ENCODE assay signal across 24 cellular contexts in genomic region chr4:23423540-23423939, GRCh38.
"Had no signal": no experiment of that assay in that cellular context is flagged by ENCODE, and none has a peak within 500 bp of the region (broad histone marks: within the 10 kb centered on the region; RNA-seq: fewer than 3 reads in every experiment).

No MANE protein-coding gene starts in this region.

- H3K27ac Mint-ChIP-seq: activated B cell treated with CpG ODN at 0.5 μM for 24 hours; activated CD4-positive, alpha-beta T cell treated with anti-CD3 and anti-CD28 coated beads, Interleukin-2, amount 10 ng/mL, durations not matched to agents 24 days and 14 days; activated CD8-positive, alpha-beta memory T cell treated with anti-CD3 and anti-CD28 coated beads, Interleukin-2, amount 10 ng/mL, durations not matched to agents 7 days and 5 days; activated naive CD4-positive, alpha-beta T cell treated with anti-CD3 and anti-CD28 coated beads, Interleukin-2, amount 50 U/mL, for 24 hours; activated T-cell treated with anti-CD3 and anti-CD28 coated beads, Interleukin-2, amount 50 U/mL, for 24 hours; activated T-helper 1 cell treated with anti-CD3 and anti-CD28 coated beads, Interleukin-12 subunit alpha, Interleukin-12 subunit beta, Interleukin-2, Interleukin-4 antibody, amounts not matched to agents 30 ng/mL and 10 ng/mL and 1 ng/mL, durations not matched to agents 14 hours and 24 hours and 36 hours; T-helper 17 cell had no signal

- H3K27me3 Mint-ChIP-seq: activated B cell treated with CpG ODN at 0.5 μM for 24 hours; activated CD4-positive, alpha-beta T cell treated with anti-CD3 and anti-CD28 coated beads, Interleukin-2, amount 10 ng/mL, durations not matched to agents 24 days and 14 days; activated CD8-positive, alpha-beta memory T cell treated with anti-CD3 and anti-CD28 coated beads, Interleukin-2, amount 10 ng/mL, durations not matched to agents 7 days and 5 days; activated T-cell treated with anti-CD3 and anti-CD28 coated beads, Interleukin-2, amount 50 U/mL, for 24 hours; T-helper 17 cell had no signal

- H3K9me3 Mint-ChIP-seq: activated CD4-positive, alpha-beta T cell treated with anti-CD3 and anti-CD28 coated beads, Interleukin-2, amount 10 ng/mL, durations not matched to agents 24 days and 14 days had no signal

- H3K4me3 Mint-ChIP-seq: activated B cell treated with CpG ODN at 0.5 μM for 24 hours; activated CD4-positive, alpha-beta T cell treated with anti-CD3 and anti-CD28 coated beads, Interleukin-2, amount 10 ng/mL, durations not matched to agents 24 days and 14 days; activated CD8-positive, alpha-beta memory T cell treated with anti-CD3 and anti-CD28 coated beads, Interleukin-2, amount 10 ng/mL, durations not matched to agents 7 days and 5 days; activated naive CD4-positive, alpha-beta T cell treated with anti-CD3 and anti-CD28 coated beads, Interleukin-2, amount 50 U/mL, for 24 hours; activated T-cell treated with anti-CD3 and anti-CD28 coated beads, Interleukin-2, amount 50 U/mL, for 24 hours; activated T-helper 1 cell treated with anti-CD3 and anti-CD28 coated beads, Interleukin-12 subunit alpha, Interleukin-12 subunit beta, Interleukin-2, Interleukin-4 antibody, amounts not matched to agents 30 ng/mL and 10 ng/mL and 1 ng/mL, durations not matched to agents 14 hours and 24 hours and 36 hours; T-helper 17 cell had no signal

- ATAC-seq: activated CD8-positive, alpha-beta memory T cell treated with anti-CD3 and anti-CD28 coated beads, Interleukin-2, amount 10 ng/mL, durations not matched to agents 7 days and 5 days; T-helper 17 cell had no signal

- H3K4me1 Mint-ChIP-seq: activated B cell treated with CpG ODN at 0.5 μM for 24 hours; activated CD4-positive, alpha-beta T cell treated with anti-CD3 and anti-CD28 coated beads, Interleukin-2, amount 10 ng/mL, durations not matched to agents 24 days and 14 days; activated CD8-positive, alpha-beta memory T cell treated with anti-CD3 and anti-CD28 coated beads, Interleukin-2, amount 10 ng/mL, durations not matched to agents 7 days and 5 days; activated naive CD4-positive, alpha-beta T cell treated with anti-CD3 and anti-CD28 coated beads, Interleukin-2, amount 50 U/mL, for 24 hours; T-helper 17 cell had no signal

- H3K36me3 Mint-ChIP-seq: activated CD8-positive, alpha-beta memory T cell treated with anti-CD3 and anti-CD28 coated beads, Interleukin-2, amount 10 ng/mL, durations not matched to agents 7 days and 5 days; activated naive CD4-positive, alpha-beta T cell treated with anti-CD3 and anti-CD28 coated beads, Interleukin-2, amount 50 U/mL, for 24 hours had no signal

- FAIRE-seq: bronchial epithelial cell had no signal

- DNase-seq: activated B cell treated with CpG ODN at 0.5 μM for 24 hours; activated CD4-positive, alpha-beta T cell treated with anti-CD3 and anti-CD28 coated beads for 1 hour; activated CD4-positive, alpha-beta T cell treated with anti-CD3 and anti-CD28 coated beads, Interleukin-2, amount 10 ng/mL, durations not matched to agents 24 days and 14 days; activated CD4-positive, alpha-beta T cell treated with anti-CD3 and anti-CD28 coated beads, Interleukin-2, amount 50 U/mL, for 48 hours; activated CD8-positive, alpha-beta memory T cell treated with anti-CD3 and anti-CD28 coated beads, Interleukin-2, amount 10 ng/mL, durations not matched to agents 7 days and 5 days; activated effector memory CD4-positive, alpha-beta T cell treated with Interleukin-2 at 50 U/mL for 16 hours; activated naive CD4-positive, alpha-beta T cell; activated T-cell treated with anti-CD3 and anti-CD28 coated beads, Interleukin-2, amount 50 U/mL, for 24 hours; aorta; central memory CD4-positive, alpha-beta T cell; NCI-H1092; NCI-H1417; NCI-H1930; NCI-H2171; NCI-H2227 treated with DMSO at 0.1 percent for 48 hours; NCI-H446 treated with DMSO at 0.1 percent for 48 hours; NCI-H526; NCI-H774; SIG-M5; T-helper 17 cell; T-helper 9 cell had no signal
